In the genomic region with DNA sequence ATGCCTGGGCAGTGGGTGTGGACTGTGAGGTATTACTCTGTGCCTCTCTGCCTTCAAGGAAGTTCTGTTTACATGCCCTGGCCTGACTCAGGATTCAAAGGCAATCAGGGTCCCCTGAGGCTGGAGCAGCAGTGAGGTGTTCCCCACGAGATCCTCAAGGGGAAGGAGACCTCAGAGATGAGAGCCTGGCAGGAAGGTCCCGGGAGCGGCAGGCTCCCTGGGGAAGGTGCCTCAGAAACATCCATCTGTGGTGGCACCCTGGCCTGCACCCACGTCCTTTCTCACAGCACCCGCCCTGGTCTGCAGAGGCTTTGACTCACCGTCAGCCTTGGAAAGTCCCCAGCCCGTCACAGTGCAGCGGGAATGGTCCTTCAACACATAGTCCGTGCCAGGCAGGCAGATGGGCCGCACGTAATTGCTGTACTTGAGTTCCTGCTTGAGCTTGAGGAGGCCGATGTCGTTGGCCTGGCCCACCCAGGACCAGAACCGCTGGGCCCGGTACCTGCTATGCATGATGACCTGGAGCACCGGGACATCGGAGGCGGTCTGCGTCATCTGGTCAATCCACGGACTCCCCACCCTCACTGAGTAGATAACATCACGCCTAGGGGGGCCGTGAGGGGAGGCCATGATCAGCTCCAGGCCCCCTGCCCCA, we compare ENCODE assay signal across 1 cellular context.
TF ChIP-seq lines count a peak whose summit lies in the region.

No MANE protein-coding gene starts in this region.

TF ChIP-seq in GM12878, 131 proteins besides CTCF, POLR2A, EP300 and RAD21 (continues in another document):
- TF ChIP-seq CBFB (IDR thresholded peaks at IDR 0.05; ENCODE audit: low read depth) (no peak), LARP7 (IDR thresholded peaks at IDR 0.05) (no peak), BHLHE40 (IDR thresholded peaks at IDR 0.05; ENCODE audit: borderline replicate concordance in 1 of 2, low read depth in 2 of 2, low read length in 1 of 2) (peak; percentile 5 to 50; a peak in 1 of 4 replicates), MTA2 (IDR thresholded peaks at IDR 0.05; ENCODE audit: low read depth) (peak; percentile 33; the same call in 1 of the 2 replicates), CEBPZ (IDR thresholded peaks at IDR 0.05; ENCODE audit: low read depth, low read length) (no peak), RAD51 (IDR thresholded peaks at IDR 0.05) (no peak), FOXK2 (IDR thresholded peaks at IDR 0.05) (no peak), RELB (IDR thresholded peaks at IDR 0.05; ENCODE audit: low read depth) (peak; percentile 88), NR2C1 (IDR thresholded peaks at IDR 0.05) (no peak), CEBPB (IDR thresholded peaks at IDR 0.05; ENCODE audit: borderline replicate concordance in 1 of 2, low read depth in 2 of 2, low read length in 2 of 2) (no peak), KLF5 (IDR thresholded peaks at IDR 0.05; ENCODE audit: partially characterized antibody) (no peak), JUND (IDR thresholded peaks at IDR 0.05; ENCODE audit: low read depth, low read length) (no peak), YY1 (IDR thresholded peaks at IDR 0.05; ENCODE audit: low read depth, low read length) (no peak), TAF1 (IDR thresholded peaks at IDR 0.05; ENCODE audit: borderline replicate concordance, low read depth, low read length) (no peak), YBX1 (IDR thresholded peaks at IDR 0.05) (no peak), NRF1 (conservative IDR thresholded peaks at IDR 0.05; ENCODE audit: low read depth, low read length) (no peak), RB1 (IDR thresholded peaks at IDR 0.05; ENCODE audit: borderline replicate concordance) (no peak), ATF3 (IDR thresholded peaks at IDR 0.05; ENCODE audit: borderline replicate concordance, extremely low read depth, low read depth, low read length) (no peak), SIX5 (IDR thresholded peaks at IDR 0.05; ENCODE audit: low read depth, low read length, severe bottlenecking) (no peak), MEF2A (IDR thresholded peaks at IDR 0.05; ENCODE audit: insufficient read depth, low read depth, low read length) (no peak), STAT1 (conservative IDR thresholded peaks at IDR 0.05) (no peak), IRF5 (IDR thresholded peaks at IDR 0.05; ENCODE audit: borderline replicate concordance) (no peak), E2F4 (IDR thresholded peaks at IDR 0.05; ENCODE audit: low read depth, low read length) (no peak), POU2F2 (IDR thresholded peaks at IDR 0.05; ENCODE audit: borderline replicate concordance, low read depth, low read length) (no peak), EED (IDR thresholded peaks at IDR 0.05; ENCODE audit: low read depth) (peak; percentile 22; the same call in 1 of the 2 replicates), CREM (IDR thresholded peaks at IDR 0.05; ENCODE audit: low read depth) (no peak), PAX5 (IDR thresholded peaks at IDR 0.05; ENCODE audit: borderline replicate concordance, low read depth, low read length) (peak; percentile 51; the same call in 1 of the 2 replicates), HDGF (IDR thresholded peaks at IDR 0.05) (peak; percentile 78; the same call in 1 of the 2 replicates), STAT3 (IDR thresholded peaks at IDR 0.05; ENCODE audit: low read depth, low read length) (no peak), TCF7 (IDR thresholded peaks at IDR 0.05; ENCODE audit: borderline replicate concordance) (no peak), BCL11A (IDR thresholded peaks at IDR 0.05; ENCODE audit: low read depth, low read length) (peak; percentile 68; the same call in 1 of the 2 replicates), SMAD1 (IDR thresholded peaks at IDR 0.05; ENCODE audit: low read depth, partially characterized antibody) (no peak), NR2F1 (conservative IDR thresholded peaks at IDR 0.05) (0 out of 2 replicates have a peak, but pooled peaks have one; percentile 18), GABPA (IDR thresholded peaks at IDR 0.05; ENCODE audit: low read depth) (no peak), SUPT20H (IDR thresholded peaks at IDR 0.05; ENCODE audit: borderline replicate concordance, control insufficient read depth, low read depth, low read length) (no peak), MLLT1 (IDR thresholded peaks at IDR 0.05) (peak; percentile 64; the same call in 1 of the 2 replicates), TBL1XR1 (IDR thresholded peaks at IDR 0.05; ENCODE audit: low read depth, low read length) (no peak)
- TF ChIP-seq, protein P1, sequence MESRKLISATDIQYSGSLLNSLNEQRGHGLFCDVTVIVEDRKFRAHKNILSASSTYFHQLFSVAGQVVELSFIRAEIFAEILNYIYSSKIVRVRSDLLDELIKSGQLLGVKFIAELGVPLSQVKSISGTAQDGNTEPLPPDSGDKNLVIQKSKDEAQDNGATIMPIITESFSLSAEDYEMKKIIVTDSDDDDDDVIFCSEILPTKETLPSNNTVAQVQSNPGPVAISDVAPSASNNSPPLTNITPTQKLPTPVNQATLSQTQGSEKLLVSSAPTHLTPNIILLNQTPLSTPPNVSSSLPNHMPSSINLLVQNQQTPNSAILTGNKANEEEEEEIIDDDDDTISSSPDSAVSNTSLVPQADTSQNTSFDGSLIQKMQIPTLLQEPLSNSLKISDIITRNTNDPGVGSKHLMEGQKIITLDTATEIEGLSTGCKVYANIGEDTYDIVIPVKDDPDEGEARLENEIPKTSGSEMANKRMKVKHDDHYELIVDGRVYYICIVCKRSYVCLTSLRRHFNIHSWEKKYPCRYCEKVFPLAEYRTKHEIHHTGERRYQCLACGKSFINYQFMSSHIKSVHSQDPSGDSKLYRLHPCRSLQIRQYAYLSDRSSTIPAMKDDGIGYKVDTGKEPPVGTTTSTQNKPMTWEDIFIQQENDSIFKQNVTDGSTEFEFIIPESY (IDR thresholded peaks at IDR 0.05), result no peak
- TF ChIP-seq, protein P2, sequence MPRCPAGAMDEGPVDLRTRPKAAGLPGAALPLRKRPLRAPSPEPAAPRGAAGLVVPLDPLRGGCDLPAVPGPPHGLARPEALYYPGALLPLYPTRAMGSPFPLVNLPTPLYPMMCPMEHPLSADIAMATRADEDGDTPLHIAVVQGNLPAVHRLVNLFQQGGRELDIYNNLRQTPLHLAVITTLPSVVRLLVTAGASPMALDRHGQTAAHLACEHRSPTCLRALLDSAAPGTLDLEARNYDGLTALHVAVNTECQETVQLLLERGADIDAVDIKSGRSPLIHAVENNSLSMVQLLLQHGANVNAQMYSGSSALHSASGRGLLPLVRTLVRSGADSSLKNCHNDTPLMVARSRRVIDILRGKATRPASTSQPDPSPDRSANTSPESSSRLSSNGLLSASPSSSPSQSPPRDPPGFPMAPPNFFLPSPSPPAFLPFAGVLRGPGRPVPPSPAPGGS (IDR thresholded peaks at IDR 0.05; ENCODE audit: borderline replicate concordance, insufficient read depth, low read depth, low read length, poor library complexity, severe bottlenecking), result no peak
- TF ChIP-seq, protein P3, sequence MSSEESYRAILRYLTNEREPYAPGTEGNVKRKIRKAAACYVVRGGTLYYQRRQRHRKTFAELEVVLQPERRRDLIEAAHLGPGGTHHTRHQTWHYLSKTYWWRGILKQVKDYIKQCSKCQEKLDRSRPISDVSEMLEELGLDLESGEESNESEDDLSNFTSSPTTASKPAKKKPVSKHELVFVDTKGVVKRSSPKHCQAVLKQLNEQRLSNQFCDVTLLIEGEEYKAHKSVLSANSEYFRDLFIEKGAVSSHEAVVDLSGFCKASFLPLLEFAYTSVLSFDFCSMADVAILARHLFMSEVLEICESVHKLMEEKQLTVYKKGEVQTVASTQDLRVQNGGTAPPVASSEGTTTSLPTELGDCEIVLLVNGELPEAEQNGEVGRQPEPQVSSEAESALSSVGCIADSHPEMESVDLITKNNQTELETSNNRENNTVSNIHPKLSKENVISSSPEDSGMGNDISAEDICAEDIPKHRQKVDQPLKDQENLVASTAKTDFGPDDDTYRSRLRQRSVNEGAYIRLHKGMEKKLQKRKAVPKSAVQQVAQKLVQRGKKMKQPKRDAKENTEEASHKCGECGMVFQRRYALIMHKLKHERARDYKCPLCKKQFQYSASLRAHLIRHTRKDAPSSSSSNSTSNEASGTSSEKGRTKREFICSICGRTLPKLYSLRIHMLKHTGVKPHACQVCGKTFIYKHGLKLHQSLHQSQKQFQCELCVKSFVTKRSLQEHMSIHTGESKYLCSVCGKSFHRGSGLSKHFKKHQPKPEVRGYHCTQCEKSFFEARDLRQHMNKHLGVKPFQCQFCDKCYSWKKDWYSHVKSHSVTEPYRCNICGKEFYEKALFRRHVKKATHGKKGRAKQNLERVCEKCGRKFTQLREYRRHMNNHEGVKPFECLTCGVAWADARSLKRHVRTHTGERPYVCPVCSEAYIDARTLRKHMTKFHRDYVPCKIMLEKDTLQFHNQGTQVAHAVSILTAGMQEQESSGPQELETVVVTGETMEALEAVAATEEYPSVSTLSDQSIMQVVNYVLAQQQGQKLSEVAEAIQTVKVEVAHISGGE (CRISPR knock-in tag; IDR thresholded peaks at IDR 0.05), result no peak
